ENCODE assay signal across 28 cellular contexts in genomic region chr15:72492733-72493132, GRCh38. TPM values are rescaled to one million over a fixed set of nuclear protein-coding genes. Genes with fewer than 3 reads are reported as not detected.
A peak's percentile ranks its signal among the peaks of the same experiment; 100 is the strongest.
DNase-seq lines count a peak whose midpoint lies in the region; ATAC-seq, FAIRE-seq and TF ChIP-seq lines count a peak whose summit lies in the region.
"Had no signal": no experiment of that assay in that cellular context is flagged by ENCODE, and none has a peak within 500 bp of the region (broad histone marks: within the 10 kb centered on the region; RNA-seq: fewer than 3 reads in every experiment).

No MANE protein-coding gene starts in this region.

- H3K4me3 Mint-ChIP-seq in natural killer cell (peak overlapping the region; percentile 40), Caco-2 (ENCODE audit: unreplicated experiment) (no peak overlapping the region)
- no peak overlapping the region for H3K4me3 Mint-ChIP-seq in natural killer cell treated with Interleukin-12 subunit alpha and Interleukin-12 subunit beta and Interleukin-15 and Interleukin-18, amount 100 ng/mL, for 72 hours
- no peak overlapping the region for H3K4me3 Mint-ChIP-seq in stimulated activated naive B cell treated with anti-CD40 and anti-IgM and Interleukin-4, amounts not matched to agents 10 μg/mL and 1 μg/mL and 100 μg/mL, for 72 hours
- H3K4me3 Mint-ChIP-seq: activated CD8-positive, alpha-beta T cell treated with anti-CD3 and anti-CD28 coated beads, Interleukin-2, amount 10 ng/mL, durations not matched to agents 7 days and 5 days; B cell; brain; stimulated activated effector memory CD8-positive, alpha-beta T cell treated with anti-CD3 and anti-CD28 coated beads, Interleukin-12 subunit alpha, Interleukin-12 subunit beta, amount 100 ng/mL, for 72 hours had no signal

- CTCF ChIA-PET in Caco-2 (lab: Charles Lee), result no interaction called here

- H3K27me3 Mint-ChIP-seq in natural killer cell (ENCODE audit: low read depth in 2 of 2), result no peaks in the 10 kb centered on the region
- no peaks in the 10 kb centered on the region for H3K27me3 Mint-ChIP-seq in natural killer cell treated with Interleukin-12 subunit alpha and Interleukin-12 subunit beta and Interleukin-15 and Interleukin-18, amount 100 ng/mL, for 72 hours
- no peaks in the 10 kb centered on the region for H3K27me3 Mint-ChIP-seq in stimulated activated naive B cell treated with anti-CD40 and anti-IgM and Interleukin-4, amounts not matched to agents 10 μg/mL and 1 μg/mL and 100 μg/mL, for 72 hours
- H3K27me3 Mint-ChIP-seq in Caco-2 (ENCODE audit: insufficient read depth, unreplicated experiment), result no peaks in the 10 kb centered on the region
- H3K27me3 Mint-ChIP-seq: B cell, brain had no signal

- H3K36me3 ChIP-seq in bronchial epithelial cell (ENCODE audit: control insufficient read depth, insufficient read depth, low read length), result peaks cover 1% of the 10 kb centered on the region
- H3K36me3 ChIP-seq in tibial artery, result no peaks in the 10 kb centered on the region
- H3K36me3 ChIP-seq in Caco-2 (ENCODE audit: control insufficient read depth, insufficient read depth, low read length), result no peaks in the 10 kb centered on the region
- H3K36me3 ChIP-seq: suprapubic skin, uterus had no signal

- H3K4me3 ChIP-seq in bronchial epithelial cell (ENCODE audit: low read depth, low read length) (no peak overlapping the region), tibial artery (no peak overlapping the region), Caco-2 (ENCODE audit: low read depth, low read length) (no peak overlapping the region)
- H3K4me3 ChIP-seq: coronary artery, spleen, suprapubic skin, uterus had no signal

- no peaks in the 10 kb centered on the region for H3K36me3 Mint-ChIP-seq in natural killer cell
- no peaks in the 10 kb centered on the region for H3K36me3 Mint-ChIP-seq in natural killer cell treated with Interleukin-12 subunit alpha and Interleukin-12 subunit beta and Interleukin-15 and Interleukin-18, amount 100 ng/mL, for 72 hours
- H3K36me3 Mint-ChIP-seq in stimulated activated naive B cell treated with anti-CD40 and anti-IgM and Interleukin-4, amounts not matched to agents 10 μg/mL and 1 μg/mL and 100 μg/mL, for 72 hours, result peaks cover 11 to 29% of the 10 kb centered on the region in 2 donors
- peaks cover 5% of the 10 kb centered on the region for H3K36me3 Mint-ChIP-seq in Caco-2 (ENCODE audit: insufficient read depth, unreplicated experiment)

- H3K27ac ChIP-seq in tibial artery, result no peak overlapping the region
- H3K27ac ChIP-seq: coronary artery, spleen, suprapubic skin, uterus had no signal

- H3K9me3 Mint-ChIP-seq in natural killer cell, result no peaks in the 10 kb centered on the region
- no peaks in the 10 kb centered on the region for H3K9me3 Mint-ChIP-seq in natural killer cell treated with Interleukin-12 subunit alpha and Interleukin-12 subunit beta and Interleukin-15 and Interleukin-18, amount 100 ng/mL, for 72 hours
- no peaks in the 10 kb centered on the region for H3K9me3 Mint-ChIP-seq in stimulated activated naive B cell treated with anti-CD40 and anti-IgM and Interleukin-4, amounts not matched to agents 10 μg/mL and 1 μg/mL and 100 μg/mL, for 72 hours
- H3K9me3 Mint-ChIP-seq in Caco-2 (ENCODE audit: unreplicated experiment), result no peaks in the 10 kb centered on the region
- H3K9me3 Mint-ChIP-seq: brain; stimulated activated effector memory CD8-positive, alpha-beta T cell treated with anti-CD3 and anti-CD28 coated beads, Interleukin-12 subunit alpha, Interleukin-12 subunit beta, amount 100 ng/mL, for 72 hours had no signal

- intact Hi-C loops in natural killer cell (cut with micrococcal nuclease) (no loop called here), tibial artery (cut with DNase I; ENCODE audit: low total_unique reads) (no loop called here), Caco-2 (cut with micrococcal nuclease; ENCODE audit: unreplicated experiment) (no loop called here)

- H3K4me1 ChIP-seq in tibial artery (peaks cover 0 to 100% (median 37%) of the 10 kb centered on the region in 4 donors), Caco-2 (no peaks in the 10 kb centered on the region)

- DNase-seq in natural killer cell (no peak), bronchial epithelial cell (ENCODE audit: low read depth) (peak; percentile 75), left lobe of liver (ENCODE audit: low spot score) (no peak), tibial artery (no peak), hypothalamus (lab: John Stamatoyannopoulos, UW) (no peak), Caco-2 (no peak)
- DNase-seq in natural killer cell treated with Interleukin-12 subunit alpha and Interleukin-12 subunit beta and Interleukin-15 and Interleukin-18, amount 100 ng/mL, for 72 hours (ENCODE audit: low spot score), result no peak
- DNase-seq in stimulated activated naive B cell treated with anti-CD40 and anti-IgM and Interleukin-4, amounts not matched to agents 10 μg/mL and 1 μg/mL and 100 μg/mL, for 72 hours, result no peak
- DNase-seq: activated CD4-positive, alpha-beta T cell treated with anti-CD3 and anti-CD28 coated beads for 1 hour; activated CD8-positive, alpha-beta T cell treated with anti-CD3 and anti-CD28 coated beads, Interleukin-2, amount 10 ng/mL, durations not matched to agents 7 days and 5 days; activated effector memory CD4-positive, alpha-beta T cell treated with anti-CD3 and anti-CD28 coated beads, Interleukin-2, amount 50 U/mL, for 16 hours; activated T-cell treated with anti-CD3 and anti-CD28 coated beads for 4 hours; glutamatergic neuron; kidney glomerular epithelial cell; mesendoderm; MM.1S; NCI-H1436 treated with DMSO at 0.1 percent for 48 hours; NCI-H510A treated with DMSO at 0.1 percent for 48 hours; occipital lobe; spleen; stimulated activated CD4-positive, alpha-beta T cell treated with anti-CD3 and anti-CD28 coated beads, Interleukin-2, amount 100 ng/mL, for 48 hours; uterus had no signal

- TF ChIP-seq CTCF in natural killer cell (IDR thresholded peaks at IDR 0.05), result no peak
- no peak for TF ChIP-seq CTCF in bronchial epithelial cell (IDR thresholded peaks at IDR 0.05; ENCODE audit: insufficient read depth, low read length, severe bottlenecking)
- TF ChIP-seq CTCF in tibial artery (IDR thresholded peaks at IDR 0.05), result no peak
- no peak for TF ChIP-seq CTCF in Caco-2 (IDR thresholded peaks at IDR 0.05; ENCODE audit: insufficient read depth in 1 of 2, low read depth in 1 of 2, low read length in 1 of 2, severe bottlenecking in 1 of 2, unreplicated experiment in 1 of 2)

- ATAC-seq in natural killer cell (no peak), left lobe of liver (peak; percentile 53)
- ATAC-seq in natural killer cell treated with Interleukin-12 subunit alpha and Interleukin-12 subunit beta and Interleukin-15 and Interleukin-18, amount 100 ng/mL, for 72 hours, result no peak
- ATAC-seq in stimulated activated naive B cell treated with anti-CD40 and anti-IgM and Interleukin-4, amounts not matched to agents 10 μg/mL and 1 μg/mL and 100 μg/mL, for 72 hours (replicated peaks), result no peak
- ATAC-seq: activated CD8-positive, alpha-beta T cell treated with anti-CD3 and anti-CD28 coated beads, Interleukin-2, amount 10 ng/mL, durations not matched to agents 7 days and 5 days; stimulated activated effector memory CD8-positive, alpha-beta T cell treated with anti-CD3 and anti-CD28 coated beads, Interleukin-12 subunit alpha, Interleukin-12 subunit beta, amount 100 ng/mL, for 72 hours had no signal

- H3K9me3 ChIP-seq in tibial artery (no peaks in the 10 kb centered on the region), Caco-2 (no peaks in the 10 kb centered on the region)
- H3K9me3 ChIP-seq: spleen, suprapubic skin, uterus had no signal

- no peak overlapping the region for H3K27ac Mint-ChIP-seq in natural killer cell
- no peak overlapping the region for H3K27ac Mint-ChIP-seq in natural killer cell treated with Interleukin-12 subunit alpha and Interleukin-12 subunit beta and Interleukin-15 and Interleukin-18, amount 100 ng/mL, for 72 hours
- peak overlapping the region; percentile 81 for H3K27ac Mint-ChIP-seq in stimulated activated naive B cell treated with anti-CD40 and anti-IgM and Interleukin-4, amounts not matched to agents 10 μg/mL and 1 μg/mL and 100 μg/mL, for 72 hours
- H3K27ac Mint-ChIP-seq in Caco-2 (ENCODE audit: unreplicated experiment), result no peak overlapping the region
- H3K27ac Mint-ChIP-seq: activated CD8-positive, alpha-beta T cell treated with anti-CD3 and anti-CD28 coated beads, Interleukin-2, amount 10 ng/mL, durations not matched to agents 7 days and 5 days; B cell; stimulated activated effector memory CD8-positive, alpha-beta T cell treated with anti-CD3 and anti-CD28 coated beads, Interleukin-12 subunit alpha, Interleukin-12 subunit beta, amount 100 ng/mL, for 72 hours had no signal

- BruUV-seq in Caco-2 (replicated peaks; lab: Mats Ljungman, UMichigan), result no TSS peak

- POLR2A ChIA-PET in Caco-2 (lab: Charles Lee), result no interaction called here

- H3K4me1 Mint-ChIP-seq in natural killer cell (peaks cover 76 to 77% of the 10 kb centered on the region in 2 donors), Caco-2 (ENCODE audit: low read depth, unreplicated experiment) (peaks cover 10% of the 10 kb centered on the region)
- H3K4me1 Mint-ChIP-seq in natural killer cell treated with Interleukin-12 subunit alpha and Interleukin-12 subunit beta and Interleukin-15 and Interleukin-18, amount 100 ng/mL, for 72 hours (ENCODE audit: low read depth in 2 of 2), result peaks cover 54 to 66% of the 10 kb centered on the region in 2 donors
- H3K4me1 Mint-ChIP-seq in stimulated activated naive B cell treated with anti-CD40 and anti-IgM and Interleukin-4, amounts not matched to agents 10 μg/mL and 1 μg/mL and 100 μg/mL, for 72 hours, result peaks cover 38 to 66% of the 10 kb centered on the region in 2 donors

- FAIRE-seq in bronchial epithelial cell (lab: Jason Lieb, UNC), result no peak
- FAIRE-seq: A204.1 had no signal

- no peaks in the 10 kb centered on the region for H3K27me3 ChIP-seq in bronchial epithelial cell (ENCODE audit: control insufficient read depth, insufficient read depth, low read length)
- no peaks in the 10 kb centered on the region for H3K27me3 ChIP-seq in tibial artery
- no peaks in the 10 kb centered on the region for H3K27me3 ChIP-seq in Caco-2 (replicated peaks; ENCODE audit: control insufficient read depth, insufficient read depth, low read length)
- H3K27me3 ChIP-seq: spleen, suprapubic skin, uterus had no signal

RNA-seq across cellular contexts. Expression of gene ARIH1, which starts 18.6 kb away (rescaled TPM):
- total RNA-seq in natural killer cell (100 to 1,000 TPM; 193 to 212 (median 212) TPM), bronchial epithelial cell (24.7 and 41.7 TPM in 2 replicates), left lobe of liver (65.9 TPM), Caco-2 (2022) (116 and 126 TPM in 2 replicates)
- total RNA-seq in natural killer cell treated with Interleukin-12 subunit alpha and Interleukin-12 subunit beta and Interleukin-15 and Interleukin-18, amount 100 ng/mL, for 72 hours, result 100 to 1,000 TPM; 155 to 175 TPM
